8 cellular contexts compared by ENCODE assay signal in genomic region chr3:157160652-157161480, GRCh38. TPM values are rescaled to one million over a fixed set of nuclear protein-coding genes. Genes with fewer than 3 reads are reported as not detected.
DNase-seq lines count a peak whose midpoint lies in the region; ATAC-seq and TF ChIP-seq lines count a peak whose summit lies in the region.

No MANE protein-coding gene starts in this region.

- H3K9me3 Mint-ChIP-seq in activated CD8-positive, alpha-beta memory T cell treated with anti-CD3 and anti-CD28 coated beads, Interleukin-2, amount 10 ng/mL, durations not matched to agents 7 days and 5 days (ENCODE audit: low read depth): no peaks in the 10 kb centered on the region
- no peaks in the 10 kb centered on the region for H3K9me3 Mint-ChIP-seq in T-helper 2 cell treated with Interferon-gamma antibody and Interleukin-4, amounts not matched to agents 5 μg/mL and 100 μg/mL, for 36 hours

- peaks cover 36% of the 10 kb centered on the region for H3K4me1 Mint-ChIP-seq in activated CD8-positive, alpha-beta memory T cell treated with anti-CD3 and anti-CD28 coated beads, Interleukin-2, amount 10 ng/mL, durations not matched to agents 7 days and 5 days
- H3K4me1 Mint-ChIP-seq in T-helper 2 cell treated with Interferon-gamma antibody and Interleukin-4, amounts not matched to agents 5 μg/mL and 100 μg/mL, for 36 hours (ENCODE audit: low read depth): peaks cover 32% of the 10 kb centered on the region

- ATAC-seq in activated CD8-positive, alpha-beta memory T cell treated with anti-CD3 and anti-CD28 coated beads, Interleukin-2, amount 10 ng/mL, durations not matched to agents 7 days and 5 days: peak; percentile 28
- ATAC-seq in HG02642 (IDR thresholded peaks at IDR 0.05; ENCODE audit: poor library complexity, unreplicated experiment): peak; percentile 41
- peak; percentile 70 for ATAC-seq in left lobe of liver

- peak overlapping the region; percentile 98 for H3K27ac ChIP-seq in cingulate gyrus (ENCODE audit: low read depth, low read length)

- peak overlapping the region; percentile 98 for H3K27ac Mint-ChIP-seq in activated CD8-positive, alpha-beta memory T cell treated with anti-CD3 and anti-CD28 coated beads, Interleukin-2, amount 10 ng/mL, durations not matched to agents 7 days and 5 days
- H3K27ac Mint-ChIP-seq in T-helper 2 cell treated with Interferon-gamma antibody and Interleukin-4, amounts not matched to agents 5 μg/mL and 100 μg/mL, for 36 hours: peak overlapping the region; percentile 97

- peak overlapping the region; percentile 97 for H3K4me3 ChIP-seq in NB4 (ENCODE audit: low read depth, low read length)

- H3K36me3 Mint-ChIP-seq in activated CD8-positive, alpha-beta memory T cell treated with anti-CD3 and anti-CD28 coated beads, Interleukin-2, amount 10 ng/mL, durations not matched to agents 7 days and 5 days: peaks cover 35% of the 10 kb centered on the region
- peaks cover 40% of the 10 kb centered on the region for H3K36me3 Mint-ChIP-seq in T-helper 2 cell treated with Interferon-gamma antibody and Interleukin-4, amounts not matched to agents 5 μg/mL and 100 μg/mL, for 36 hours (ENCODE audit: low read depth)

- no peak for TF ChIP-seq CTCF in NB4 (IDR thresholded peaks at IDR 0.05; ENCODE audit: low read depth, low read length)

- CTCF ChIA-PET in activated CD8-positive, alpha-beta memory T cell treated with anti-CD3 and anti-CD28 coated beads, Interleukin-2, amount 10 ng/mL, durations not matched to agents 7 days and 5 days (lab: Charles Lee): interaction anchor here (0.7 to 5.7 kb wide), 13 partner anchors 8 to 606 kb away, joined by 3 to 86 read pairs (median 5); partner anchors contain the start of gene SSR3

- DNase-seq in activated CD8-positive, alpha-beta memory T cell treated with anti-CD3 and anti-CD28 coated beads, Interleukin-2, amount 10 ng/mL, durations not matched to agents 7 days and 5 days: peak; percentile 71
- no peak for DNase-seq in activated CD8-positive, alpha-beta memory T cell treated with anti-CD3 and anti-CD28 coated beads for 24 hours
- peak; percentile 93 for DNase-seq in NB4 (ENCODE audit: low read depth)
- DNase-seq in T-helper 2 cell treated with Interferon-gamma antibody and Interleukin-4, amounts not matched to agents 5 μg/mL and 100 μg/mL, for 36 hours (ENCODE audit: low spot score): peak; percentile 64
- DNase-seq in left lobe of liver (ENCODE audit: low spot score): peak; percentile 92
- DNase-seq in stimulated activated CD4-positive, alpha-beta T cell treated with anti-CD3 and anti-CD28 coated beads, TNF-alpha, amount 100 ng/mL, for 1 hour (ENCODE audit: low read depth in 3 of 3, low spot score in 1 of 3): peak in 2 of 3 donors; percentile 17 to 19

- H3K27me3 Mint-ChIP-seq in activated CD8-positive, alpha-beta memory T cell treated with anti-CD3 and anti-CD28 coated beads, Interleukin-2, amount 10 ng/mL, durations not matched to agents 7 days and 5 days: no peaks in the 10 kb centered on the region
- H3K27me3 Mint-ChIP-seq in T-helper 2 cell treated with Interferon-gamma antibody and Interleukin-4, amounts not matched to agents 5 μg/mL and 100 μg/mL, for 36 hours (ENCODE audit: low read depth): no peaks in the 10 kb centered on the region

- H3K4me3 Mint-ChIP-seq in activated CD8-positive, alpha-beta memory T cell treated with anti-CD3 and anti-CD28 coated beads, Interleukin-2, amount 10 ng/mL, durations not matched to agents 7 days and 5 days: peak overlapping the region; percentile 94
- H3K4me3 Mint-ChIP-seq in T-helper 2 cell treated with Interferon-gamma antibody and Interleukin-4, amounts not matched to agents 5 μg/mL and 100 μg/mL, for 36 hours: peak overlapping the region; percentile 94

- TF ChIP-seq POLR2A in NB4 (IDR thresholded peaks at IDR 0.05; ENCODE audit: extremely low read depth, insufficient read length): no peak

RNA-seq across cellular contexts. Expression of gene CCNL1, which starts 0.9 kb away (rescaled TPM):
- total RNA-seq in activated CD8-positive, alpha-beta memory T cell treated with anti-CD3 and anti-CD28 coated beads, Interleukin-2, amount 10 ng/mL, durations not matched to agents 7 days and 5 days: 100 to 1,000 TPM; 166 to 254 TPM
- 39.8 TPM for total RNA-seq in left lobe of liver
